17 cellular contexts compared by ENCODE assay signal in the genomic region with DNA sequence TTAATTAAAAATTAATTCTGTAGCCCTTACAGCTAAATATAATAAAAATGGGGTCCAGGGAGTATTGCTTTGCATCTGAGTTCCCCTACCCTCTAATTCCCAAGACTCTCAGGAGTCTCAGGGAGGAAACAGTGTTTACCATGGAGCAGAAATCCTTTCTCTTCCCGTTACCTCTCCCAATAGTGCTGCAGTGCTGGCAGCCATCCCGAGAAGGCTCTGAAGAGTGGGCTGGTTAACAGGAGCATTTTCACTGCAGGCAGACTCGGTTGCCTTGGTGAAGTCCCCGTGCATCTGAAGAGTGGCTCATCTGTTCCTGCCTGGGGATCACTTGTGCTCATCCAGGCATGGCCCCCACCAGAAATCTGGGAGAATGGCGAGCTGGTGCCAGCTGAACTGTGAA. TPM values are rescaled to one million over a fixed set of nuclear protein-coding genes. Genes with fewer than 3 reads are reported as not detected.
DNase-seq lines count a peak whose midpoint lies in the region; ATAC-seq and TF ChIP-seq lines count a peak whose summit lies in the region.
"Had no signal": no experiment of that assay in that cellular context is flagged by ENCODE, and none has a peak within 500 bp of the region (broad histone marks: within the 10 kb centered on the region; RNA-seq: fewer than 3 reads in every experiment).

No MANE protein-coding gene starts in this region.

- no peaks in the 10 kb centered on the region for H3K36me3 ChIP-seq in osteoblast (ENCODE audit: insufficient read depth, low read length)
- no peaks in the 10 kb centered on the region for H3K36me3 ChIP-seq in CD8-positive, alpha-beta T cell (ENCODE audit: insufficient read depth, low read length)
- H3K36me3 ChIP-seq: BE2C, brain microvascular endothelial cell had no signal

- no peaks in the 10 kb centered on the region for H3K79me2 ChIP-seq in osteoblast (ENCODE audit: insufficient read depth, low read length)

- intact Hi-C loops in CD8-positive, alpha-beta T cell (cut with DNase I, micrococcal nuclease) = no loop called here

- POLR2A ChIA-PET in CD8-positive, alpha-beta T cell (lab: Charles Lee) = no interaction called here

- no peak overlapping the region for H3K27ac Mint-ChIP-seq in CD8-positive, alpha-beta T cell
- H3K27ac Mint-ChIP-seq: activated CD4-positive, alpha-beta T cell treated with anti-CD3 and anti-CD28 coated beads, Interleukin-2, amount 10 ng/mL, durations not matched to agents 24 days and 14 days; activated naive CD8-positive, alpha-beta T cell treated with anti-CD3 and anti-CD28 coated beads for 36 hours; HFFc6; T-helper 17 cell had no signal

- H2AFZ ChIP-seq in osteoblast (ENCODE audit: low read length) = no peak overlapping the region

- CTCF ChIA-PET in CD8-positive, alpha-beta T cell (lab: Charles Lee) = no interaction called here

- peaks cover 7% of the 10 kb centered on the region for H3K4me1 ChIP-seq in osteoblast (ENCODE audit: insufficient read depth, low read length)
- no peaks in the 10 kb centered on the region for H3K4me1 ChIP-seq in CD8-positive, alpha-beta T cell (ENCODE audit: insufficient read depth, low read length)
- H3K4me1 ChIP-seq: testis had no signal

- H3K4me2 ChIP-seq in osteoblast (ENCODE audit: insufficient read depth, low read length) = no peak overlapping the region

- no peaks in the 10 kb centered on the region for H3K9me3 ChIP-seq in osteoblast (ENCODE audit: low read depth, low read length)
- no peaks in the 10 kb centered on the region for H3K9me3 ChIP-seq in CD8-positive, alpha-beta T cell (ENCODE audit: low read length)
- H3K9me3 ChIP-seq: BE2C, testis had no signal

- H3K4me3 ChIP-seq in osteoblast (ENCODE audit: insufficient read depth, low read length) = no peak overlapping the region
- H3K4me3 ChIP-seq in CD8-positive, alpha-beta T cell (ENCODE audit: low read depth, low read length) = no peak overlapping the region
- H3K4me3 ChIP-seq: testis had no signal

- no peak for TF ChIP-seq CTCF in osteoblast (IDR thresholded peaks at IDR 0.05; ENCODE audit: extremely low read depth, low read depth, low read length)
- TF ChIP-seq CTCF in CD8-positive, alpha-beta T cell (IDR thresholded peaks at IDR 0.05) = no peak

- no peaks in the 10 kb centered on the region for H3K36me3 Mint-ChIP-seq in CD8-positive, alpha-beta T cell
- H3K36me3 Mint-ChIP-seq: activated naive CD8-positive, alpha-beta T cell treated with anti-CD3 and anti-CD28 coated beads for 36 hours had no signal

- peaks cover 15% of the 10 kb centered on the region for H3K27me3 Mint-ChIP-seq in CD8-positive, alpha-beta T cell (ENCODE audit: low read depth)

- H3K27ac ChIP-seq in osteoblast (ENCODE audit: low read depth, low read length) = no peak overlapping the region
- no peak overlapping the region for H3K27ac ChIP-seq in CD8-positive, alpha-beta T cell (ENCODE audit: low read depth, low read length)
- H3K27ac ChIP-seq: brain microvascular endothelial cell, testis had no signal

- H3K9me3 Mint-ChIP-seq in CD8-positive, alpha-beta T cell = no peaks in the 10 kb centered on the region
- H3K9me3 Mint-ChIP-seq: activated naive CD8-positive, alpha-beta T cell treated with anti-CD3 and anti-CD28 coated beads for 36 hours; HFFc6 had no signal

- H4K20me1 ChIP-seq in osteoblast (ENCODE audit: insufficient read depth, low read length) = no peaks in the 10 kb centered on the region

- H3K27me3 ChIP-seq in osteoblast (ENCODE audit: insufficient read depth, low read length) = no peaks in the 10 kb centered on the region
- no peaks in the 10 kb centered on the region for H3K27me3 ChIP-seq in CD8-positive, alpha-beta T cell (ENCODE audit: insufficient read depth, low read length)
- H3K27me3 ChIP-seq: BE2C, brain microvascular endothelial cell, testis had no signal

- H3K4me3 Mint-ChIP-seq in CD8-positive, alpha-beta T cell = no peak overlapping the region
- H3K4me3 Mint-ChIP-seq: activated CD4-positive, alpha-beta T cell treated with anti-CD3 and anti-CD28 coated beads, Interleukin-2, amount 10 ng/mL, durations not matched to agents 24 days and 14 days; activated naive CD8-positive, alpha-beta T cell treated with anti-CD3 and anti-CD28 coated beads for 36 hours; HFFc6; T-helper 17 cell had no signal

- peaks cover 6% of the 10 kb centered on the region for H3K4me1 Mint-ChIP-seq in CD8-positive, alpha-beta T cell (ENCODE audit: low read depth)

- DNase-seq in NCI-H345 (lab: John Stamatoyannopoulos, UW) = peak; percentile 65
- no peak for DNase-seq in NCI-H345 treated with DMSO at 0.1 percent for 48 hours (lab: John Stamatoyannopoulos, UW; ENCODE audit: unreplicated experiment)
- peak; percentile 66 for DNase-seq in NCI-H1694 treated with DMSO at 0.1 percent for 48 hours (lab: John Stamatoyannopoulos, UW)
- peak; percentile 57 for DNase-seq in cerebellum (ENCODE audit: low spot score)
- peak; percentile 44 for DNase-seq in osteoblast (ENCODE audit: insufficient read length, low spot score, missing footprints)
- DNase-seq in HT-29 (ENCODE audit: low spot score) = no peak
- DNase-seq in activated CD4-positive, alpha-beta T cell treated with anti-CD3 and anti-CD28 coated beads, Interleukin-2, amount 50 U/mL, for 1 hour = no peak
- no peak for DNase-seq in CD8-positive, alpha-beta T cell
- DNase-seq: activated CD4-positive, alpha-beta T cell treated with anti-CD3 and anti-CD28 coated beads, Interleukin-2, amount 10 ng/mL, durations not matched to agents 24 days and 14 days; activated naive CD8-positive, alpha-beta T cell treated with anti-CD3 and anti-CD28 coated beads for 36 hours; BE2C; brain microvascular endothelial cell; glutamatergic neuron; HFFc6; NCI-H2107; T-helper 17 cell; testis had no signal

- no peak for ATAC-seq in CD8-positive, alpha-beta T cell
- ATAC-seq: T-helper 17 cell had no signal

RNA-seq across cellular contexts. Expression of a gene that starts 41.8 kb away (rescaled TPM):
- total RNA-seq in cerebellum (26.8 TPM), osteoblast (0.29 and 0.72 TPM in 2 replicates)
- not detected in 2 replicates for total RNA-seq in HT-29 (2014; rRNA removed; shearing (Covaris generic))
- under 1 TPM; 0.22 to 0.25 TPM for total RNA-seq in CD8-positive, alpha-beta T cell
- total RNA-seq: activated CD4-positive, alpha-beta T cell treated with anti-CD3 and anti-CD28 coated beads, Interleukin-2, amount 10 ng/mL, durations not matched to agents 24 days and 14 days had no signal

Comparison
In these comparisons a context has a peak if more than half of its experiments do, and no peak if none do; other contexts are left out.
1. DNase-seq: peak in NCI-H345 (single experiment), NCI-H1694 treated with DMSO at 0.1 percent for 48 hours (single experiment), cerebellum (single experiment) and osteoblast (single experiment); none in NCI-H345 treated with DMSO at 0.1 percent for 48 hours (single experiment), HT-29 (single experiment), activated CD4-positive, alpha-beta T cell treated with anti-CD3 and anti-CD28 coated beads, Interleukin-2, amount 50 U/mL, for 1 hour (single experiment) and CD8-positive, alpha-beta T cell (0 of 7).
2. RNA of a gene that starts 41.8 kb away (total RNA-seq): 26.8 TPM in cerebellum (single experiment); 0.29 to 0.72 TPM in osteoblast, 0.22 to 0.25 TPM in CD8-positive, alpha-beta T cell and not detected in HT-29; every median in the first group is over 10 times any median in the second.